8 cellular contexts compared by ENCODE assay signal in genomic region chr16:1343428-1344242, GRCh38. TPM values are rescaled to one million over a fixed set of nuclear protein-coding genes. Genes with fewer than 3 reads are reported as not detected.
DNase-seq lines count a peak whose midpoint lies in the region; ATAC-seq and TF ChIP-seq lines count a peak whose summit lies in the region.

No MANE protein-coding gene starts in this region.

- peak overlapping the region; percentile 21 for H3K4me3 ChIP-seq in muscle layer of duodenum (ENCODE audit: low read depth in 1 of 2, low read length in 2 of 2)

- POLR2A ChIA-PET in MCF 10A (lab: Yijun Ruan, JAX) = interaction anchor here (0.6 to 1.6 kb wide), 5 partner anchors 26 to 532 kb away, joined by 3 to 6 read pairs (median 4); no protein-coding TSS in a partner anchor
- POLR2A ChIA-PET in HEK293T (lab: Yijun Ruan, JAX) = interaction anchor here (0.9 to 1.1 kb wide), 3 partner anchors 11 to 77 kb away, joined by 3 read pairs; partner anchors contain the start of genes BAIAP3 and UQCC4

- no peaks in the 10 kb centered on the region for H3K27me3 ChIP-seq in muscle layer of duodenum (ENCODE audit: low read depth, low read length)

- TF ChIP-seq CTCF in C4-2B (conservative IDR thresholded peaks at IDR 0.05) (no peak), MCF 10A (IDR thresholded peaks at IDR 0.05; ENCODE audit: unreplicated experiment) (no peak), GM10266 (IDR thresholded peaks at IDR 0.05; ENCODE audit: control insufficient read depth, insufficient read depth, low read depth, missing control alignments) (no peak)

- peaks cover 0 to 11% of the 10 kb centered on the region in 2 donors for H3K36me3 ChIP-seq in muscle layer of duodenum (ENCODE audit: control insufficient read depth in 1 of 2, insufficient read depth in 2 of 2, low read length in 2 of 2)

- H3K27ac Mint-ChIP-seq in MCF 10A (ENCODE audit: low read depth, unreplicated experiment) = no peak overlapping the region

- no peaks in the 10 kb centered on the region for H3K9me3 ChIP-seq in muscle layer of duodenum (ENCODE audit: control insufficient read depth in 1 of 2, low read length in 2 of 2)

- peaks cover 6% of the 10 kb centered on the region for H3K36me3 Mint-ChIP-seq in MCF 10A (ENCODE audit: insufficient read depth, unreplicated experiment)

- H3K4me3 Mint-ChIP-seq in MCF 10A (ENCODE audit: unreplicated experiment) = peak overlapping the region; percentile 75

- no peak for DNase-seq in MCF 10A (ENCODE audit: unreplicated experiment)
- no peak for DNase-seq in GM10266 (ENCODE audit: extremely low spot score)
- no peak for DNase-seq in HEK293T (ENCODE audit: extremely low spot score)
- DNase-seq in head of caudate nucleus = no peak

- ATAC-seq in HG03064 (IDR thresholded peaks at IDR 0.05; ENCODE audit: low read depth, unreplicated experiment) (peak; percentile 19), GM18867 (IDR thresholded peaks at IDR 0.05; ENCODE audit: unreplicated experiment) (no peak)

- H3K27ac ChIP-seq in C4-2B = peak overlapping the region; percentile 53
- H3K27ac ChIP-seq in muscle layer of duodenum (ENCODE audit: low read length) = no peak overlapping the region

- no TSS peak for BruUV-seq in MCF 10A (replicated peaks; lab: Mats Ljungman, UMichigan)

- H3K4me1 ChIP-seq in muscle layer of duodenum (ENCODE audit: control insufficient read depth in 1 of 2, insufficient read depth in 2 of 2, low read length in 2 of 2) = peaks cover 3 to 7% of the 10 kb centered on the region in 2 donors

- no peaks in the 10 kb centered on the region for H3K27me3 Mint-ChIP-seq in MCF 10A (ENCODE audit: insufficient read depth, unreplicated experiment)

- CTCF ChIA-PET in MCF 10A (lab: Yijun Ruan, JAX) = interaction anchor here (0.5 to 1.4 kb wide), 4 partner anchors 12 to 640 kb away, joined by 3 read pairs; no protein-coding TSS in a partner anchor
- CTCF ChIA-PET in HEK293T (lab: Yijun Ruan, JAX) = no interaction called here

- intact Hi-C loops in MCF 10A (cut with micrococcal nuclease) (no loop called here), head of caudate nucleus (cut with DNase I) (no loop called here)

- peaks cover 13% of the 10 kb centered on the region for H3K4me1 Mint-ChIP-seq in MCF 10A (ENCODE audit: insufficient read depth, unreplicated experiment)

- H3K9me3 Mint-ChIP-seq in MCF 10A (ENCODE audit: unreplicated experiment) = no peaks in the 10 kb centered on the region

TF ChIP-seq in HEK293T, 16 proteins besides CTCF, POLR2A, EP300 and RAD21:
- TF ChIP-seq SUZ12 (IDR thresholded peaks at IDR 0.05) (no peak), FOXM1 (IDR thresholded peaks at IDR 0.05; ENCODE audit: borderline replicate concordance) (no peak), LEF1 (IDR thresholded peaks at IDR 0.05; ENCODE audit: borderline replicate concordance) (no peak), CTBP1 (IDR thresholded peaks at IDR 0.05; ENCODE audit: borderline replicate concordance) (no peak)

RNA-seq across cellular contexts. Expression of gene TSR3, which starts 8.0 kb away (rescaled TPM):
- 49.6 and 58.2 TPM in 2 replicates for total RNA-seq in MCF 10A (2022)

RNA-seq across cellular contexts. Expression of gene GNPTG, which starts 8.1 kb away (rescaled TPM):
- total RNA-seq in MCF 10A (2022) = 37.6 and 41.6 TPM in 2 replicates

RNA-seq across cellular contexts. Expression of gene BAIAP3, which starts 10.2 kb away (rescaled TPM):
- total RNA-seq in MCF 10A (2022) = 0.49 and 0.75 TPM in 2 replicates

RNA-seq across cellular contexts. Expression of gene UBE2I, which starts 34.2 kb away (rescaled TPM):
- 163 and 172 TPM in 2 replicates for total RNA-seq in MCF 10A (2022)
